In the genomic region with DNA sequence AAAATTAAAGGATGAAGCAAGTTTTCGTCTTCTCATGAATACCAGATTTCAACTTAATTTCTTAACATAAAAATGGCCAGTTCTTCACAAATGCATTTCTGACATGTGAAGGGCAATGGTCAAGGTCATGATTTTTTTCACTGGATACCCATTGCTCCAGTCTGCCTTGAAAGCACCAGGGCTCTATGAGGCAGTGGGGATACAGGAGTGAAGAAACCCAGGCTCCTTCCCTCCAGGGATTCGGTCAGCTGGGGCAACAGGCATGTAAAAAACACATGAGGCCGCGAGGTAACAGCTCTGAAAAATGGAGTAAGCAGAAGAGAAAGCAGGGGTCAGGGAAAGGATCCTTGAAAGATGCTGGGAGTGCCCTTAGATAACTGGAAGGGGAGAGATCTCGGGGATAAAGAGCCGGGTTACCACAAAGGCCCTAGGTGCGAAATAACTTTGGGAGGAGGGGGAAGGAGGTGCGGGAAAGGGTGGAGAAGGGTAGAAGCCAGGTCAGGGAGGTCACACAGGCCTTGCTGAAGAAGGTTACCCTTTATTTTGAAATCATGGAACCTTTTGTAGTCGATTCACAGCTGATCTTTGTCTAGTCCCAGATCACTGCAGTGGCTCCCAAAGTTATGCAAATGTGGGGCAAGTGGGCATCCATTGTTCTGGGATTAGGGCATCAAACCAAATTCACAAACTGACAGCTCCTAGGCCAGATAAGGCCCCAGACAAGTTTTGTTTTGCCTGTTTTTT, we compare ENCODE assay signal across 10 cellular contexts. TPM values are rescaled to one million over a fixed set of nuclear protein-coding genes. Genes with fewer than 3 reads are reported as not detected.
DNase-seq lines count a peak whose midpoint lies in the region; ATAC-seq and TF ChIP-seq lines count a peak whose summit lies in the region.
"Had no signal": no experiment of that assay in that cellular context is flagged by ENCODE, and none has a peak within 500 bp of the region (broad histone marks: within the 10 kb centered on the region; RNA-seq: fewer than 3 reads in every experiment).

No MANE protein-coding gene starts in this region.

- H3K9ac ChIP-seq in NT2/D1 (ENCODE audit: insufficient read length, low read depth), result no peak overlapping the region

- CTCF ChIA-PET in AG04450 (lab: Charles Lee), result interaction anchor here (1.0 to 5.4 kb wide), 5 partner anchors 13 to 172 kb away, joined by 3 to 32 read pairs (median 3); no protein-coding TSS in a partner anchor

- POLR2A ChIA-PET in AG04450 (lab: Yijun Ruan, JAX), result no interaction called here

- no peak for ATAC-seq in effector memory CD8-positive, alpha-beta T cell (replicated peaks)
- no peak for ATAC-seq in GM18517 (IDR thresholded peaks at IDR 0.05; ENCODE audit: unreplicated experiment)

- 91% methylated on average over 9 of the region's 9 CpGs for WGBS in thyroid gland, 2 donors

- peaks cover 18 to 46% of the 10 kb centered on the region in 2 donors for H3K27me3 Mint-ChIP-seq in effector memory CD8-positive, alpha-beta T cell
- peaks cover 10% of the 10 kb centered on the region for H3K27me3 Mint-ChIP-seq in nephron progenitor cell (ENCODE audit: low read depth, poor library complexity)

- TF ChIP-seq CTCF in AG04450 (IDR thresholded peaks at IDR 0.05; ENCODE audit: low read depth, low read length) (no peak), nephron progenitor cell (IDR thresholded peaks at IDR 0.05) (no peak), thyroid gland (IDR thresholded peaks at IDR 0.05) (no peak)

- peak overlapping the region; percentile 69; the same call in 1 of the 2 replicates for H3K4me3 ChIP-seq in AG04450 (ENCODE audit: low read depth, low read length)
- H3K4me3 ChIP-seq in NT2/D1 (ENCODE audit: insufficient read length, low read depth), result no peak overlapping the region
- no peak overlapping the region for H3K4me3 ChIP-seq in thyroid gland (replicated peaks in 1 of 3)

- intact Hi-C loops in thyroid gland (cut with DNase I), result loop anchor here (10.0 kb wide), 3 partner anchors 53 to 173 kb away; no protein-coding TSS in a partner anchor

- H3K9me3 ChIP-seq in AG04450 (ENCODE audit: control insufficient read depth, insufficient read depth, low read length), result no peaks in the 10 kb centered on the region
- no peaks in the 10 kb centered on the region; the same call in 1 of the 2 replicates for H3K9me3 ChIP-seq in NT2/D1 (ENCODE audit: insufficient read depth, low read length)
- H3K9me3 ChIP-seq in thyroid gland, result no peaks in the 10 kb centered on the region

- no peak for TF ChIP-seq POLR2A in thyroid gland (IDR thresholded peaks at IDR 0.05)

- H3K27ac ChIP-seq in AG04450 (ENCODE audit: low read depth, low read length) (peak overlapping the region; percentile 99), thyroid gland (peak overlapping the region in 1 of 3 donors; percentile 96)

- DNase-seq in AG04450 (ENCODE audit: low read depth, low spot score), result no peak
- DNase-seq in NT2/D1 (ENCODE audit: low read depth, low spot score), result peak; percentile 89
- DNase-seq in effector memory CD8-positive, alpha-beta T cell, result no peak
- DNase-seq in nephron progenitor cell, result no peak
- DNase-seq in ureter (ENCODE audit: low spot score), result no peak
- DNase-seq in Ammon's horn (ENCODE audit: low spot score), result no peak
- DNase-seq in thyroid gland, result no peak
- DNase-seq: NCI-H446, occipital lobe had no signal

- H3K36me3 ChIP-seq in NT2/D1 (ENCODE audit: insufficient read depth, insufficient read length, low read length), result no peaks in the 10 kb centered on the region
- no peaks in the 10 kb centered on the region for H3K36me3 ChIP-seq in thyroid gland

- H3K36me3 Mint-ChIP-seq in effector memory CD8-positive, alpha-beta T cell (ENCODE audit: insufficient read depth), result peaks cover 8% of the 10 kb centered on the region
- no peaks in the 10 kb centered on the region for H3K36me3 Mint-ChIP-seq in nephron progenitor cell (ENCODE audit: low read depth)

- no peaks in the 10 kb centered on the region for H3K27me3 ChIP-seq in AG04450 (ENCODE audit: control insufficient read depth, insufficient read depth, low read length)
- peaks cover 41% of the 10 kb centered on the region for H3K27me3 ChIP-seq in NT2/D1 (ENCODE audit: insufficient read depth, insufficient read length)
- no peaks in the 10 kb centered on the region for H3K27me3 ChIP-seq in thyroid gland

- H3K27ac Mint-ChIP-seq in effector memory CD8-positive, alpha-beta T cell, result no peak overlapping the region
- H3K27ac Mint-ChIP-seq in nephron progenitor cell, result peak overlapping the region; percentile 94

- H3K4me1 Mint-ChIP-seq in effector memory CD8-positive, alpha-beta T cell (ENCODE audit: low read depth in 2 of 2), result peaks cover 19 to 20% of the 10 kb centered on the region in 2 donors
- peaks cover 45% of the 10 kb centered on the region for H3K4me1 Mint-ChIP-seq in nephron progenitor cell

- H3K4me1 ChIP-seq in NT2/D1 (ENCODE audit: insufficient read depth, insufficient read length) (peaks cover 6% of the 10 kb centered on the region), thyroid gland (peaks cover 10 to 25% of the 10 kb centered on the region in 2 donors)

- H3K4me3 Mint-ChIP-seq in effector memory CD8-positive, alpha-beta T cell, result peak overlapping the region; percentile 92 to 98
- peak overlapping the region; percentile 95 for H3K4me3 Mint-ChIP-seq in nephron progenitor cell

- no peaks in the 10 kb centered on the region for H3K9me3 Mint-ChIP-seq in effector memory CD8-positive, alpha-beta T cell
- peaks cover 3% of the 10 kb centered on the region for H3K9me3 Mint-ChIP-seq in nephron progenitor cell

RNA-seq across cellular contexts. Expression of gene SPRED2, which starts 5.2 kb away (rescaled TPM):
- 18.6 and 21.2 TPM in 2 replicates for polyA plus RNA-seq in AG04450 (2011; rRNA removed)
- 23.0 and 24.9 TPM in 2 replicates for polyA minus RNA-seq in AG04450 (2011; rRNA and poly(A)+ RNA removed)
- total RNA-seq in ureter (55.4 TPM), thyroid gland (10 to 100 TPM; 18.8 to 44.0 (median 25.4) TPM)
